Comparison of ENCODE assay signal across 14 cellular contexts in genomic region chr12:132602578-132603239, GRCh38. TPM values are rescaled to one million over a fixed set of nuclear protein-coding genes. Genes with fewer than 3 reads are reported as not detected.
DNase-seq lines count a peak whose midpoint lies in the region; ATAC-seq and TF ChIP-seq lines count a peak whose summit lies in the region.
"Had no signal": no experiment of that assay in that cellular context is flagged by ENCODE, and none has a peak within 500 bp of the region (broad histone marks: within the 10 kb centered on the region; RNA-seq: fewer than 3 reads in every experiment).

No MANE protein-coding gene starts in this region.

- peak overlapping the region; percentile 38 for H3K4me3 Mint-ChIP-seq in glutamatergic neuron (ENCODE audit: unreplicated experiment)
- peak overlapping the region; percentile 64 for H3K4me3 Mint-ChIP-seq in neural crest cell
- H3K4me3 Mint-ChIP-seq in activated T-cell treated with anti-CD3 and anti-CD28 coated beads, Interleukin-2, amount 50 U/mL, for 24 hours, result no peak overlapping the region
- H3K4me3 Mint-ChIP-seq: activated naive CD8-positive, alpha-beta T cell had no signal

- no peaks in the 10 kb centered on the region for H4K20me1 ChIP-seq in SK-N-SH (ENCODE audit: insufficient read depth)

- no peak overlapping the region for H3K9ac ChIP-seq in SK-N-SH

- H3K4me1 Mint-ChIP-seq in glutamatergic neuron (ENCODE audit: low read depth, unreplicated experiment), result peaks cover 4% of the 10 kb centered on the region
- peaks cover 42% of the 10 kb centered on the region for H3K4me1 Mint-ChIP-seq in neural crest cell
- peaks cover 22% of the 10 kb centered on the region for H3K4me1 Mint-ChIP-seq in activated T-cell treated with anti-CD3 and anti-CD28 coated beads, Interleukin-2, amount 50 U/mL, for 24 hours (ENCODE audit: low read depth)

- H3K4me1 ChIP-seq in SK-N-SH (ENCODE audit: control insufficient read depth in 1 of 2, insufficient read depth in 2 of 2, low read depth in 1 of 2, low read length in 1 of 2), result peaks cover 0 to 22% of the 10 kb centered on the region in 2 experiments; a peak in 1 of 4 replicates
- peaks cover 10% of the 10 kb centered on the region for H3K4me1 ChIP-seq in upper lobe of right lung

- H3K4me2 ChIP-seq in SK-N-SH, result no peak overlapping the region

- TF ChIP-seq EP300 in SK-N-SH (IDR thresholded peaks at IDR 0.05; ENCODE audit: borderline replicate concordance in 1 of 2, low read depth in 1 of 2, low read length in 1 of 2), result no peak

- POLR2A ChIA-PET in SK-N-SH (lab: Yijun Ruan, JAX), result no interaction called here

- CTCF ChIA-PET in SK-N-SH (lab: Yijun Ruan, JAX), result interaction anchor here (1.0 to 7.4 kb wide), 5 partner anchors 9 to 189 kb away, joined by 3 to 122 read pairs (median 7); partner anchors contain the start of genes LRCOL1 and P2RX2

- ATAC-seq in SK-N-SH treated with all-trans-retinoic acid at 6 μM for 48 hours (no peak), upper lobe of right lung (no peak), GM19463 (IDR thresholded peaks at IDR 0.05; ENCODE audit: unreplicated experiment) (no peak)

- no peaks in the 10 kb centered on the region for H3K9me2 ChIP-seq in SK-N-SH

- no peak overlapping the region for H2AFZ ChIP-seq in SK-N-SH (ENCODE audit: low read depth)

- WGBS in SK-N-SH (ENCODE audit: low lambda C conversion rate), result 68% methylated on average over 17 of the region's 29 CpGs

- H3K9me3 ChIP-seq in SK-N-SH (no peaks in the 10 kb centered on the region), upper lobe of right lung (no peaks in the 10 kb centered on the region)

- no peaks in the 10 kb centered on the region for H3K36me3 ChIP-seq in SK-N-SH (replicated peaks in 1 of 2; ENCODE audit: control insufficient read depth in 1 of 2, insufficient read depth in 2 of 2, low read length in 1 of 2)
- H3K36me3 ChIP-seq in upper lobe of right lung, result no peaks in the 10 kb centered on the region

- intact Hi-C loops in upper lobe of right lung (cut with DNase I), result no loop called here

- peaks cover 17% of the 10 kb centered on the region for H3K27me3 Mint-ChIP-seq in glutamatergic neuron (ENCODE audit: unreplicated experiment)
- peaks cover 21% of the 10 kb centered on the region for H3K27me3 Mint-ChIP-seq in neural crest cell (ENCODE audit: low read depth)
- H3K27me3 Mint-ChIP-seq in activated T-cell treated with anti-CD3 and anti-CD28 coated beads, Interleukin-2, amount 50 U/mL, for 24 hours, result peaks cover 73% of the 10 kb centered on the region

- H3K4me3 ChIP-seq in SK-N-SH (ENCODE audit: low read depth in 2 of 2, low read length in 1 of 2), result no peak overlapping the region
- H3K4me3 ChIP-seq in upper lobe of right lung, result peak overlapping the region; percentile 48

- H3K27ac Mint-ChIP-seq in glutamatergic neuron (ENCODE audit: unreplicated experiment), result no peak overlapping the region
- peak overlapping the region; percentile 83 for H3K27ac Mint-ChIP-seq in neural crest cell (ENCODE audit: unreplicated experiment)
- no peak overlapping the region for H3K27ac Mint-ChIP-seq in activated T-cell treated with anti-CD3 and anti-CD28 coated beads, Interleukin-2, amount 50 U/mL, for 24 hours
- H3K27ac Mint-ChIP-seq: activated naive CD8-positive, alpha-beta T cell; immature natural killer cell had no signal

- no peaks in the 10 kb centered on the region for H3K36me3 Mint-ChIP-seq in glutamatergic neuron (ENCODE audit: unreplicated experiment)
- no peaks in the 10 kb centered on the region for H3K36me3 Mint-ChIP-seq in neural crest cell (ENCODE audit: low read depth)
- no peaks in the 10 kb centered on the region for H3K36me3 Mint-ChIP-seq in activated T-cell treated with anti-CD3 and anti-CD28 coated beads, Interleukin-2, amount 50 U/mL, for 24 hours (ENCODE audit: low read depth)
- H3K36me3 Mint-ChIP-seq: activated naive CD8-positive, alpha-beta T cell; immature natural killer cell had no signal

- H3K9me3 Mint-ChIP-seq in glutamatergic neuron (ENCODE audit: unreplicated experiment) (peaks cover 9% of the 10 kb centered on the region), neural crest cell (no peaks in the 10 kb centered on the region)
- H3K9me3 Mint-ChIP-seq in activated T-cell treated with anti-CD3 and anti-CD28 coated beads, Interleukin-2, amount 50 U/mL, for 24 hours, result no peaks in the 10 kb centered on the region
- H3K9me3 Mint-ChIP-seq: immature natural killer cell had no signal

- no peak for TF ChIP-seq RAD21 in SK-N-SH (IDR thresholded peaks at IDR 0.05; ENCODE audit: low read length)

- peaks cover 55% of the 10 kb centered on the region for H3K27me3 ChIP-seq in SK-N-SH (ENCODE audit: insufficient read depth)
- H3K27me3 ChIP-seq in upper lobe of right lung, result peaks cover 22% of the 10 kb centered on the region

- H3K79me2 ChIP-seq in SK-N-SH (ENCODE audit: insufficient read depth), result no peaks in the 10 kb centered on the region

- H3F3A ChIP-seq in SK-N-SH (replicated peaks; ENCODE audit: insufficient read depth), result peaks cover 17% of the 10 kb centered on the region

- H3K27ac ChIP-seq in SK-N-SH (ENCODE audit: low read depth in 2 of 2, low read length in 1 of 2) (no peak overlapping the region), upper lobe of right lung (peak overlapping the region; percentile 82)

- DNase-seq in SK-N-SH (peak; percentile 45), glutamatergic neuron (no peak), neural crest cell (ENCODE audit: low read depth, low spot score) (no peak), upper lobe of right lung (no peak)
- no peak for DNase-seq in activated T-cell treated with anti-CD3 and anti-CD28 coated beads, Interleukin-2, amount 50 U/mL, for 24 hours
- no peak for DNase-seq in stimulated activated CD4-positive, alpha-beta T cell treated with anti-CD3 and anti-CD28 coated beads, Interleukin-2, amount 100 ng/mL, for 48 hours
- DNase-seq: cerebellar nuclear complex; immature natural killer cell; NK-92 treated with Interleukin-12 subunit alpha and Interleukin-12 subunit beta, amount 100 ng/mL, for 24 hours had no signal

- no peak for TF ChIP-seq CTCF in SK-N-SH (IDR thresholded peaks at IDR 0.05)
- no peak for TF ChIP-seq CTCF in glutamatergic neuron (IDR thresholded peaks at IDR 0.05; ENCODE audit: partially characterized antibody, unreplicated experiment)
- TF ChIP-seq CTCF in neural crest cell (conservative IDR thresholded peaks at IDR 0.05), result no peak
- TF ChIP-seq CTCF in upper lobe of right lung (IDR thresholded peaks at IDR 0.05), result no peak

TF ChIP-seq in SK-N-SH, 30 proteins besides CTCF, POLR2A, EP300 and RAD21 (continues in another document):
- no peak for TF ChIP-seq ZBTB33 (IDR thresholded peaks at IDR 0.05; ENCODE audit: borderline replicate concordance, low read depth)
- TF ChIP-seq ELF1 (IDR thresholded peaks at IDR 0.05), result no peak

TF ChIP-seq in SK-N-SH treated with all-trans-retinoic acid at 6 μM for 48 hours, 23 proteins besides CTCF, POLR2A, EP300 and RAD21:
- no peak for TF ChIP-seq ISL1 (CRISPR knock-in tag; IDR thresholded peaks at IDR 0.05)
- TF ChIP-seq PPARA (CRISPR knock-in tag; IDR thresholded peaks at IDR 0.05; ENCODE audit: borderline replicate concordance), result no peak

RNA-seq across cellular contexts. Expression of gene LRCOL1, which starts 7.7 kb away (rescaled TPM):
- 0.44 and 1.1 TPM in 2 replicates for polyA plus RNA-seq in SK-N-SH (2012; rRNA removed)
- 0.04 and 0.10 TPM in 2 replicates for polyA plus RNA-seq in SK-N-SH (2012; cell fraction: cytosol; rRNA removed)
- 6.2 and 6.7 TPM in 2 replicates for polyA plus RNA-seq in SK-N-SH (2012; cell fraction: nucleus; rRNA removed)
- not detected for total RNA-seq in glutamatergic neuron (ENCODE audit: unreplicated experiment)
- 0.93 and 1.7 TPM in 2 replicates for total RNA-seq in neural crest cell
- 1.8 TPM for total RNA-seq in upper lobe of right lung
- total RNA-seq: MCF 10A, myocyte had no signal
- polyA plus RNA-seq: immature natural killer cell had no signal

RNA-seq across cellular contexts. Expression of gene P2RX2, which starts 15.9 kb away (rescaled TPM):
- polyA plus RNA-seq in SK-N-SH (2012; rRNA removed), result 0.03 TPM in 1 of 2 replicates, not detected in the other
- not detected in 2 replicates for polyA plus RNA-seq in SK-N-SH (2012; cell fraction: cytosol; rRNA removed)
- 0.02 and 0.15 TPM in 2 replicates for polyA plus RNA-seq in SK-N-SH (2012; cell fraction: nucleus; rRNA removed)
- total RNA-seq in glutamatergic neuron (ENCODE audit: unreplicated experiment), result 4.1 TPM
- total RNA-seq in neural crest cell, result not detected in 2 replicates
- 0.55 TPM for total RNA-seq in upper lobe of right lung
- total RNA-seq: MCF 10A, myocyte had no signal
- polyA plus RNA-seq: immature natural killer cell had no signal
